ENCODE assay signal across 1 cellular context in genomic region chr4:139278450-139278849, GRCh38.
TF ChIP-seq lines count a peak whose summit lies in the region.

No MANE protein-coding gene starts in this region.

TF ChIP-seq in WTC11, 78 proteins besides CTCF, POLR2A, EP300 and RAD21 (continued from another document):
- TF ChIP-seq ZNF281 (CRISPR knock-in tag; IDR thresholded peaks at IDR 0.05) (no peak), ETV6 (CRISPR knock-in tag; IDR thresholded peaks at IDR 0.05) (no peak), USF2 (CRISPR knock-in tag; IDR thresholded peaks at IDR 0.05) (no peak), TEAD1 (CRISPR knock-in tag; IDR thresholded peaks at IDR 0.05) (no peak), CREB1 (CRISPR knock-in tag; IDR thresholded peaks at IDR 0.05) (no peak)
